Comparison of ENCODE assay signal across 35 cellular contexts in genomic region chr16:88825146-88825545, GRCh38.
"Had no signal": no experiment of that assay in that cellular context is flagged by ENCODE, and none has a peak within 500 bp of the region (broad histone marks: within the 10 kb centered on the region; RNA-seq: fewer than 3 reads in every experiment).

No MANE protein-coding gene starts in this region.

- H3K4me1 Mint-ChIP-seq: activated CD4-positive, alpha-beta memory T cell treated with anti-CD3 and anti-CD28 coated beads, Interleukin-2, amount 10 ng/mL, durations not matched to agents 7 days and 5 days; activated CD4-positive, alpha-beta T cell treated with anti-CD3 and anti-CD28 coated beads for 36 hours; activated CD4-positive, alpha-beta T cell treated with anti-CD3 and anti-CD28 coated beads, Interleukin-2, amount 10 ng/mL, durations not matched to agents 7 days and 5 days; activated CD8-positive, alpha-beta memory T cell treated with anti-CD3 and anti-CD28 coated beads, Interleukin-2, amount 10 ng/mL, durations not matched to agents 7 days and 5 days; activated naive CD4-positive, alpha-beta T cell treated with anti-CD3 and anti-CD28 coated beads, Interleukin-2, amount 10 ng/mL, durations not matched to agents 7 days and 5 days; activated naive CD4-positive, alpha-beta T cell treated with anti-CD3 and anti-CD28 coated beads, Interleukin-2, amount 50 U/mL, for 24 hours; activated naive CD8-positive, alpha-beta T cell treated with anti-CD3 and anti-CD28 coated beads, Interleukin-2, amount 50 U/mL, for 24 hours; WTC11 had no signal

- H3K27ac Mint-ChIP-seq: activated CD4-positive, alpha-beta memory T cell treated with anti-CD3 and anti-CD28 coated beads, Interleukin-2, amount 10 ng/mL, durations not matched to agents 7 days and 5 days; activated CD4-positive, alpha-beta T cell treated with anti-CD3 and anti-CD28 coated beads for 36 hours; activated CD4-positive, alpha-beta T cell treated with anti-CD3 and anti-CD28 coated beads, Interleukin-2, amount 10 ng/mL, durations not matched to agents 7 days and 5 days; activated CD8-positive, alpha-beta memory T cell treated with anti-CD3 and anti-CD28 coated beads, Interleukin-2, amount 10 ng/mL, durations not matched to agents 7 days and 5 days; activated CD8-positive, alpha-beta T cell treated with anti-CD3 and anti-CD28 coated beads, Interleukin-2, amount 10 ng/mL, durations not matched to agents 7 days and 5 days; activated naive CD4-positive, alpha-beta T cell treated with anti-CD3 and anti-CD28 coated beads, Interleukin-2, amount 10 ng/mL, durations not matched to agents 7 days and 5 days; activated naive CD4-positive, alpha-beta T cell treated with anti-CD3 and anti-CD28 coated beads, Interleukin-2, amount 50 U/mL, for 24 hours; activated naive CD8-positive, alpha-beta T cell; activated naive CD8-positive, alpha-beta T cell treated with anti-CD3 and anti-CD28 coated beads, Interleukin-2, amount 10 ng/mL, durations not matched to agents 7 days and 5 days; activated naive CD8-positive, alpha-beta T cell treated with anti-CD3 and anti-CD28 coated beads, Interleukin-2, amount 50 U/mL, for 24 hours; activated T-cell treated with anti-CD3 and anti-CD28 coated beads, Interleukin-2, amount 50 U/mL, for 24 hours; activated T-helper 2 cell treated with anti-CD3 and anti-CD28 coated beads, Interferon-gamma antibody, Interleukin-2, Interleukin-4, amounts not matched to agents 10 μg/mL and 5 μg/mL and 100 μg/mL, durations not matched to agents 14 hours and 24 hours and 36 hours; T-helper 1 cell treated with Interleukin-12 subunit alpha and Interleukin-12 subunit beta and Interleukin-4 antibody, amounts not matched to agents 30 μg/mL and 1 μg/mL, for 36 hours; T-helper 2 cell treated with Interferon-gamma antibody and Interleukin-4, amounts not matched to agents 5 μg/mL and 100 μg/mL, for 36 hours; WTC11 had no signal

- ATAC-seq: activated CD4-positive, alpha-beta T cell treated with anti-CD3 and anti-CD28 coated beads for 36 hours; activated CD4-positive, CD25-positive, alpha-beta regulatory T cell treated with anti-CD3 and anti-CD28 coated beads, Interleukin-2, amount 50 U/mL, for 24 hours; activated CD8-positive, alpha-beta memory T cell treated with anti-CD3 and anti-CD28 coated beads, Interleukin-2, amount 10 ng/mL, durations not matched to agents 7 days and 5 days; activated CD8-positive, alpha-beta T cell treated with anti-CD3 and anti-CD28 coated beads, Interleukin-2, amount 10 ng/mL, durations not matched to agents 7 days and 5 days; activated naive CD8-positive, alpha-beta T cell treated with anti-CD3 and anti-CD28 coated beads, Interleukin-2, amount 50 U/mL, for 24 hours; WTC11 had no signal

- H3K36me3 Mint-ChIP-seq: activated CD8-positive, alpha-beta memory T cell treated with anti-CD3 and anti-CD28 coated beads, Interleukin-2, amount 10 ng/mL, durations not matched to agents 7 days and 5 days; activated naive CD4-positive, alpha-beta T cell treated with anti-CD3 and anti-CD28 coated beads, Interleukin-2, amount 10 ng/mL, durations not matched to agents 7 days and 5 days; activated naive CD4-positive, alpha-beta T cell treated with anti-CD3 and anti-CD28 coated beads, Interleukin-2, amount 50 U/mL, for 24 hours; activated naive CD8-positive, alpha-beta T cell; WTC11 had no signal

- H3K4me3 Mint-ChIP-seq: activated CD4-positive, alpha-beta memory T cell treated with anti-CD3 and anti-CD28 coated beads, Interleukin-2, amount 10 ng/mL, durations not matched to agents 7 days and 5 days; activated CD4-positive, alpha-beta T cell treated with anti-CD3 and anti-CD28 coated beads for 36 hours; activated CD4-positive, alpha-beta T cell treated with anti-CD3 and anti-CD28 coated beads, Interleukin-2, amount 10 ng/mL, durations not matched to agents 7 days and 5 days; activated CD8-positive, alpha-beta memory T cell treated with anti-CD3 and anti-CD28 coated beads, Interleukin-2, amount 10 ng/mL, durations not matched to agents 7 days and 5 days; activated CD8-positive, alpha-beta T cell treated with anti-CD3 and anti-CD28 coated beads, Interleukin-2, amount 10 ng/mL, durations not matched to agents 7 days and 5 days; activated naive CD4-positive, alpha-beta T cell treated with anti-CD3 and anti-CD28 coated beads, Interleukin-2, amount 10 ng/mL, durations not matched to agents 7 days and 5 days; activated naive CD4-positive, alpha-beta T cell treated with anti-CD3 and anti-CD28 coated beads, Interleukin-2, amount 50 U/mL, for 24 hours; activated naive CD8-positive, alpha-beta T cell; activated naive CD8-positive, alpha-beta T cell treated with anti-CD3 and anti-CD28 coated beads, Interleukin-2, amount 10 ng/mL, durations not matched to agents 7 days and 5 days; activated naive CD8-positive, alpha-beta T cell treated with anti-CD3 and anti-CD28 coated beads, Interleukin-2, amount 50 U/mL, for 24 hours; activated T-cell treated with anti-CD3 and anti-CD28 coated beads, Interleukin-2, amount 50 U/mL, for 24 hours; T-helper 1 cell treated with Interleukin-12 subunit alpha and Interleukin-12 subunit beta and Interleukin-4 antibody, amounts not matched to agents 30 μg/mL and 1 μg/mL, for 36 hours; T-helper 2 cell treated with Interferon-gamma antibody and Interleukin-4, amounts not matched to agents 5 μg/mL and 100 μg/mL, for 36 hours; WTC11 had no signal

- H3K9me3 Mint-ChIP-seq: activated CD4-positive, alpha-beta memory T cell treated with anti-CD3 and anti-CD28 coated beads, Interleukin-2, amount 10 ng/mL, durations not matched to agents 7 days and 5 days; activated CD4-positive, alpha-beta T cell treated with anti-CD3 and anti-CD28 coated beads, Interleukin-2, amount 10 ng/mL, durations not matched to agents 7 days and 5 days; activated naive CD4-positive, alpha-beta T cell treated with anti-CD3 and anti-CD28 coated beads, Interleukin-2, amount 10 ng/mL, durations not matched to agents 7 days and 5 days; activated naive CD4-positive, alpha-beta T cell treated with anti-CD3 and anti-CD28 coated beads, Interleukin-2, amount 50 U/mL, for 24 hours; activated naive CD8-positive, alpha-beta T cell treated with anti-CD3 and anti-CD28 coated beads, Interleukin-2, amount 10 ng/mL, durations not matched to agents 7 days and 5 days; activated naive CD8-positive, alpha-beta T cell treated with anti-CD3 and anti-CD28 coated beads, Interleukin-2, amount 50 U/mL, for 24 hours; activated T-cell treated with anti-CD3 and anti-CD28 coated beads, Interleukin-2, amount 50 U/mL, for 24 hours; activated T-helper 2 cell treated with anti-CD3 and anti-CD28 coated beads, Interferon-gamma antibody, Interleukin-2, Interleukin-4, amounts not matched to agents 10 μg/mL and 5 μg/mL and 100 μg/mL, durations not matched to agents 14 hours and 24 hours and 36 hours; T-helper 1 cell treated with Interleukin-12 subunit alpha and Interleukin-12 subunit beta and Interleukin-4 antibody, amounts not matched to agents 30 μg/mL and 1 μg/mL, for 36 hours; T-helper 2 cell treated with Interferon-gamma antibody and Interleukin-4, amounts not matched to agents 5 μg/mL and 100 μg/mL, for 36 hours; WTC11 had no signal

- H3K27me3 Mint-ChIP-seq: activated CD4-positive, alpha-beta memory T cell treated with anti-CD3 and anti-CD28 coated beads, Interleukin-2, amount 10 ng/mL, durations not matched to agents 7 days and 5 days; activated CD4-positive, alpha-beta T cell treated with anti-CD3 and anti-CD28 coated beads for 36 hours; activated CD4-positive, alpha-beta T cell treated with anti-CD3 and anti-CD28 coated beads, Interleukin-2, amount 10 ng/mL, durations not matched to agents 7 days and 5 days; activated CD8-positive, alpha-beta memory T cell treated with anti-CD3 and anti-CD28 coated beads, Interleukin-2, amount 10 ng/mL, durations not matched to agents 7 days and 5 days; activated naive CD4-positive, alpha-beta T cell treated with anti-CD3 and anti-CD28 coated beads, Interleukin-2, amount 10 ng/mL, durations not matched to agents 7 days and 5 days; activated naive CD4-positive, alpha-beta T cell treated with anti-CD3 and anti-CD28 coated beads, Interleukin-2, amount 50 U/mL, for 24 hours; activated naive CD8-positive, alpha-beta T cell; activated naive CD8-positive, alpha-beta T cell treated with anti-CD3 and anti-CD28 coated beads, Interleukin-2, amount 10 ng/mL, durations not matched to agents 7 days and 5 days; activated naive CD8-positive, alpha-beta T cell treated with anti-CD3 and anti-CD28 coated beads, Interleukin-2, amount 50 U/mL, for 24 hours; activated T-cell treated with anti-CD3 and anti-CD28 coated beads, Interleukin-2, amount 50 U/mL, for 24 hours had no signal

- DNase-seq: activated CD4-positive, alpha-beta memory T cell treated with anti-CD3 and anti-CD28 coated beads, Interleukin-2, amount 10 ng/mL, durations not matched to agents 7 days and 5 days; activated CD4-positive, alpha-beta T cell treated with anti-CD3 and anti-CD28 coated beads for 1 hour; activated CD4-positive, alpha-beta T cell treated with anti-CD3 and anti-CD28 coated beads for 36 hours; activated CD4-positive, alpha-beta T cell treated with anti-CD3 and anti-CD28 coated beads for 48 hours; activated CD4-positive, alpha-beta T cell treated with anti-CD3 and anti-CD28 coated beads, Interleukin-2, amount 10 ng/mL, durations not matched to agents 7 days and 5 days; activated CD4-positive, alpha-beta T cell treated with anti-CD3 and anti-CD28 coated beads, Interleukin-2, amount 50 U/mL, for 48 hours; activated CD4-positive, CD25-positive, alpha-beta regulatory T cell; activated CD8-positive, alpha-beta memory T cell treated with anti-CD3 and anti-CD28 coated beads for 24 hours; activated CD8-positive, alpha-beta memory T cell treated with anti-CD3 and anti-CD28 coated beads, Interleukin-2, amount 10 ng/mL, durations not matched to agents 7 days and 5 days; activated CD8-positive, alpha-beta memory T cell treated with anti-CD3 and anti-CD28 coated beads, Interleukin-2, amount 50 U/mL, for 48 hours; activated CD8-positive, alpha-beta T cell treated with anti-CD3 and anti-CD28 coated beads, Interleukin-2, amount 10 ng/mL, durations not matched to agents 7 days and 5 days; activated effector memory CD4-positive, alpha-beta T cell treated with Interleukin-2 at 50 U/mL for 16 hours; activated gamma-delta T cell; activated naive CD4-positive, alpha-beta T cell treated with anti-CD3 and anti-CD28 coated beads, Interleukin-2, amount 10 ng/mL, durations not matched to agents 7 days and 5 days; activated naive CD4-positive, alpha-beta T cell treated with Interleukin-2 at 50 U/mL for 16 hours; activated naive CD8-positive, alpha-beta T cell treated with anti-CD3 and anti-CD28 coated beads, Interleukin-2, amount 10 ng/mL, durations not matched to agents 7 days and 5 days; activated naive CD8-positive, alpha-beta T cell treated with anti-CD3 and anti-CD28 coated beads, Interleukin-2, amount 50 U/mL, for 24 hours; activated T-cell treated with anti-CD3 and anti-CD28 coated beads, Interleukin-2, amount 50 U/mL, for 24 hours; activated T-cell treated with anti-CD3 and anti-CD28 coated beads, Interleukin-2, amount 50 U/mL, for 48 hours; amygdala; anterior cingulate cortex; brain microvascular endothelial cell; central memory CD4-positive, alpha-beta T cell; SW 1271; T-helper 1 cell; T-helper 2 cell; T-helper 9 cell; WERI-Rb-1 had no signal
